Comparison of ENCODE assay signal across 26 cellular contexts in genomic region chr2:190913725-190914124, GRCh38. TPM values are rescaled to one million over a fixed set of nuclear protein-coding genes. Genes with fewer than 3 reads are reported as not detected.
DNase-seq lines count a peak whose midpoint lies in the region; ATAC-seq, FAIRE-seq and TF ChIP-seq lines count a peak whose summit lies in the region.
"Had no signal": no experiment of that assay in that cellular context is flagged by ENCODE, and none has a peak within 500 bp of the region (broad histone marks: within the 10 kb centered on the region; RNA-seq: fewer than 3 reads in every experiment).

No MANE protein-coding gene starts in this region.

- H3K4me1 Mint-ChIP-seq in activated CD8-positive, alpha-beta memory T cell treated with anti-CD3 and anti-CD28 coated beads, Interleukin-2, amount 10 ng/mL, durations not matched to agents 7 days and 5 days: peaks cover 41% of the 10 kb centered on the region
- peaks cover 12 to 52% (median 37%) of the 10 kb centered on the region in 4 donors for H3K4me1 Mint-ChIP-seq in naive thymus-derived CD8-positive, alpha-beta T cell
- H3K4me1 Mint-ChIP-seq: brain had no signal

- POLR2A ChIA-PET in naive thymus-derived CD8-positive, alpha-beta T cell (lab: Charles Lee): no interaction called here

- FAIRE-seq in GM19239 (lab: Jason Lieb, UNC): peak; percentile 62
- FAIRE-seq: HTR-8/SVneo, urothelium cell line had no signal

- H3K36me3 Mint-ChIP-seq in activated CD8-positive, alpha-beta memory T cell treated with anti-CD3 and anti-CD28 coated beads, Interleukin-2, amount 10 ng/mL, durations not matched to agents 7 days and 5 days: peaks cover 62% of the 10 kb centered on the region
- H3K36me3 Mint-ChIP-seq in naive thymus-derived CD8-positive, alpha-beta T cell: peaks cover 9 to 74% (median 24%) of the 10 kb centered on the region in 3 donors
- H3K36me3 Mint-ChIP-seq: natural killer cell had no signal

- no peaks in the 10 kb centered on the region for H3K9me3 Mint-ChIP-seq in activated CD8-positive, alpha-beta memory T cell treated with anti-CD3 and anti-CD28 coated beads, Interleukin-2, amount 10 ng/mL, durations not matched to agents 7 days and 5 days (ENCODE audit: low read depth)
- H3K9me3 Mint-ChIP-seq in naive thymus-derived CD8-positive, alpha-beta T cell: no peaks in the 10 kb centered on the region
- H3K9me3 Mint-ChIP-seq: brain; natural killer cell; stimulated activated naive B cell treated with anti-CD40 and anti-IgM and Interleukin-4, amounts not matched to agents 10 μg/mL and 1 μg/mL and 100 μg/mL, for 72 hours had no signal

- H3K27ac ChIP-seq in ascending aorta: peak overlapping the region; percentile 52 to 57
- H3K27ac ChIP-seq: heart right ventricle, KMS-11, testis had no signal

- intact Hi-C loops in ascending aorta (cut with DNase I): no loop called here

- no peak overlapping the region for H3K4me3 Mint-ChIP-seq in activated CD8-positive, alpha-beta memory T cell treated with anti-CD3 and anti-CD28 coated beads, Interleukin-2, amount 10 ng/mL, durations not matched to agents 7 days and 5 days
- no peak overlapping the region for H3K4me3 Mint-ChIP-seq in naive thymus-derived CD8-positive, alpha-beta T cell
- H3K4me3 Mint-ChIP-seq: brain; natural killer cell; stimulated activated naive B cell treated with anti-CD40 and anti-IgM and Interleukin-4, amounts not matched to agents 10 μg/mL and 1 μg/mL and 100 μg/mL, for 72 hours had no signal

- peak overlapping the region; percentile 32 for H3K27ac Mint-ChIP-seq in activated CD8-positive, alpha-beta memory T cell treated with anti-CD3 and anti-CD28 coated beads, Interleukin-2, amount 10 ng/mL, durations not matched to agents 7 days and 5 days
- peak overlapping the region in 6 of 10 donors; percentile 9 to 61 (median 37) for H3K27ac Mint-ChIP-seq in naive thymus-derived CD8-positive, alpha-beta T cell
- H3K27ac Mint-ChIP-seq: brain; stimulated activated naive B cell treated with anti-CD40 and anti-IgM and Interleukin-4, amounts not matched to agents 10 μg/mL and 1 μg/mL and 100 μg/mL, for 72 hours had no signal

- no peaks in the 10 kb centered on the region for H3K27me3 Mint-ChIP-seq in activated CD8-positive, alpha-beta memory T cell treated with anti-CD3 and anti-CD28 coated beads, Interleukin-2, amount 10 ng/mL, durations not matched to agents 7 days and 5 days
- H3K27me3 Mint-ChIP-seq in naive thymus-derived CD8-positive, alpha-beta T cell: no peaks in the 10 kb centered on the region
- H3K27me3 Mint-ChIP-seq: brain; stimulated activated naive B cell treated with anti-CD40 and anti-IgM and Interleukin-4, amounts not matched to agents 10 μg/mL and 1 μg/mL and 100 μg/mL, for 72 hours had no signal

- H3K9me3 ChIP-seq in ascending aorta: no peaks in the 10 kb centered on the region
- H3K9me3 ChIP-seq: heart right ventricle, testis had no signal

- peak; percentile 42 for DNase-seq in activated CD8-positive, alpha-beta memory T cell treated with anti-CD3 and anti-CD28 coated beads, Interleukin-2, amount 10 ng/mL, durations not matched to agents 7 days and 5 days
- DNase-seq in activated CD8-positive, alpha-beta memory T cell treated with anti-CD3 and anti-CD28 coated beads, Interleukin-2, amount 50 U/mL, for 4 hours: no peak
- DNase-seq in GM19239 (ENCODE audit: insufficient read length, low spot score) (no peak), ascending aorta (ENCODE audit: low spot score in 2 of 2) (no peak), UCSD-AML1 (lab: John Stamatoyannopoulos, UW; ENCODE audit: unreplicated experiment) (no peak)
- DNase-seq in naive thymus-derived CD8-positive, alpha-beta T cell: no peak
- no peak for DNase-seq in stimulated activated naive CD4-positive, alpha-beta T cell treated with Interleukin-2 at 50 U/mL for 16 hours (lab: John Stamatoyannopoulos, UW)
- DNase-seq: activated CD4-positive, alpha-beta T cell treated with anti-CD3 and anti-CD28 coated beads, Interleukin-2, amount 50 U/mL, for 48 hours; activated gamma-delta T cell treated with Interleukin-2 at 50 U/mL for 16 hours; GOT3; heart right ventricle; kidney glomerular epithelial cell; MM.1S; natural killer cell; NCI-H1417; NCI-H2029; NCI-H524 treated with DMSO at 0.1 percent for 48 hours; OCI-M1; stimulated activated naive B cell treated with anti-CD40 and anti-IgM and Interleukin-4, amounts not matched to agents 10 μg/mL and 1 μg/mL and 100 μg/mL, for 72 hours; T-helper 1 cell; testis had no signal

- CTCF ChIA-PET in activated CD8-positive, alpha-beta memory T cell treated with anti-CD3 and anti-CD28 coated beads, Interleukin-2, amount 10 ng/mL, durations not matched to agents 7 days and 5 days (lab: Charles Lee): interaction anchor here (0.8 kb wide), 1 partner anchor 130 kb away, joined by 3 read pairs; no protein-coding TSS in a partner anchor

- no peak for ATAC-seq in activated CD8-positive, alpha-beta memory T cell treated with anti-CD3 and anti-CD28 coated beads, Interleukin-2, amount 10 ng/mL, durations not matched to agents 7 days and 5 days
- ATAC-seq in naive thymus-derived CD8-positive, alpha-beta T cell: no peak
- ATAC-seq in GM21786 (IDR thresholded peaks at IDR 0.05; ENCODE audit: unreplicated experiment): no peak
- ATAC-seq: heart right ventricle; stimulated activated naive B cell treated with anti-CD40 and anti-IgM and Interleukin-4, amounts not matched to agents 10 μg/mL and 1 μg/mL and 100 μg/mL, for 72 hours had no signal

- TF ChIP-seq CTCF in ascending aorta (IDR thresholded peaks at IDR 0.05): no peak

- no peak overlapping the region for H3K4me3 ChIP-seq in ascending aorta
- H3K4me3 ChIP-seq: heart right ventricle, testis had no signal

- H3K36me3 ChIP-seq in ascending aorta: peaks cover 12 to 41% of the 10 kb centered on the region in 2 donors

- H3K27me3 ChIP-seq in ascending aorta: no peaks in the 10 kb centered on the region
- H3K27me3 ChIP-seq: heart right ventricle, testis had no signal

- H3K4me1 ChIP-seq in ascending aorta: peaks cover 4 to 11% of the 10 kb centered on the region in 2 donors
- H3K4me1 ChIP-seq: testis had no signal

RNA-seq across cellular contexts. Expression of gene GLS, which starts 33.1 kb away (rescaled TPM):
- 100 to 1,000 TPM; 187 to 191 TPM for total RNA-seq in activated CD8-positive, alpha-beta memory T cell treated with anti-CD3 and anti-CD28 coated beads, Interleukin-2, amount 10 ng/mL, durations not matched to agents 7 days and 5 days
- total RNA-seq in ascending aorta: 132 TPM
- 100 to 1,000 TPM; 206 to 214 TPM for total RNA-seq in naive thymus-derived CD8-positive, alpha-beta T cell
- polyA plus RNA-seq in naive thymus-derived CD8-positive, alpha-beta T cell: 10 to 100 TPM; 30.0 to 55.9 (median 40.8) TPM
